In genomic region chr2:37893327-37893726, GRCh38 we compare ENCODE assay signal across 23 cellular contexts. TPM values are rescaled to one million over a fixed set of nuclear protein-coding genes. Genes with fewer than 3 reads are reported as not detected.
DNase-seq lines count a peak whose midpoint lies in the region; ATAC-seq, FAIRE-seq and TF ChIP-seq lines count a peak whose summit lies in the region.
"Had no signal": no experiment of that assay in that cellular context is flagged by ENCODE, and none has a peak within 500 bp of the region (broad histone marks: within the 10 kb centered on the region; RNA-seq: fewer than 3 reads in every experiment).

No MANE protein-coding gene starts in this region.

- no peak for FAIRE-seq in bronchial epithelial cell (lab: Jason Lieb, UNC)

- H3K4me3 Mint-ChIP-seq in activated CD4-positive, alpha-beta T cell treated with anti-CD3 and anti-CD28 coated beads, Interleukin-2, amount 10 ng/mL, durations not matched to agents 7 days and 5 days: no peak overlapping the region
- peak overlapping the region; percentile 27 for H3K4me3 Mint-ChIP-seq in natural killer cell treated with Interleukin-12 subunit alpha and Interleukin-12 subunit beta and Interleukin-15 and Interleukin-18, amount 100 ng/mL, for 72 hours
- H3K4me3 Mint-ChIP-seq: GM23338 had no signal

- no peak for DNase-seq in activated CD4-positive, alpha-beta T cell treated with anti-CD3 and anti-CD28 coated beads, Interleukin-2, amount 10 ng/mL, durations not matched to agents 7 days and 5 days
- DNase-seq in activated CD4-positive, alpha-beta T cell treated with anti-CD3 and anti-CD28 coated beads, Interleukin-2, amount 50 U/mL, for 48 hours: no peak
- DNase-seq in M059J (ENCODE audit: low read depth) (peak; percentile 58), bronchial epithelial cell (ENCODE audit: low read depth) (peak; percentile 49), Ammon's horn (ENCODE audit: low spot score) (no peak), dedifferentiated amniotic fluid mesenchymal stem cell (ENCODE audit: extremely low spot score) (no peak)
- DNase-seq in natural killer cell treated with Interleukin-12 subunit alpha and Interleukin-12 subunit beta and Interleukin-15 and Interleukin-18, amount 100 ng/mL, for 72 hours (ENCODE audit: low spot score): no peak
- DNase-seq: 8988T; activated CD4-positive, alpha-beta T cell treated with anti-CD3 and anti-CD28 coated beads for 1 hour; activated CD8-positive, alpha-beta memory T cell treated with anti-CD3 and anti-CD28 coated beads, Interleukin-2, amount 50 U/mL, for 48 hours; body of pancreas; foreskin fibroblast; NCI-H1048; NCI-H2029; NCI-H510A; occipital lobe; right cardiac atrium; T1000; transverse colon had no signal

- no peak for TF ChIP-seq CTCF in bronchial epithelial cell (IDR thresholded peaks at IDR 0.05; ENCODE audit: insufficient read depth, low read length, severe bottlenecking)

- CTCF ChIA-PET in activated CD4-positive, alpha-beta T cell treated with anti-CD3 and anti-CD28 coated beads, Interleukin-2, amount 10 ng/mL, durations not matched to agents 7 days and 5 days (lab: Charles Lee): interaction anchor here (1.1 kb wide), 1 partner anchor 16 kb away, joined by 5 read pairs; no protein-coding TSS in a partner anchor

- H3K36me3 ChIP-seq in bronchial epithelial cell (ENCODE audit: control insufficient read depth, insufficient read depth, low read length): no peaks in the 10 kb centered on the region
- H3K36me3 ChIP-seq: transverse colon had no signal

- POLR2A ChIA-PET in activated CD4-positive, alpha-beta T cell treated with anti-CD3 and anti-CD28 coated beads, Interleukin-2, amount 10 ng/mL, durations not matched to agents 7 days and 5 days (lab: Charles Lee): no interaction called here

- peaks cover 32% of the 10 kb centered on the region for H3K4me1 Mint-ChIP-seq in activated CD4-positive, alpha-beta T cell treated with anti-CD3 and anti-CD28 coated beads, Interleukin-2, amount 10 ng/mL, durations not matched to agents 7 days and 5 days
- H3K4me1 Mint-ChIP-seq in natural killer cell treated with Interleukin-12 subunit alpha and Interleukin-12 subunit beta and Interleukin-15 and Interleukin-18, amount 100 ng/mL, for 72 hours (ENCODE audit: low read depth in 2 of 2): peaks cover 26 to 27% of the 10 kb centered on the region in 2 donors

- H3K9me3 Mint-ChIP-seq in activated CD4-positive, alpha-beta T cell treated with anti-CD3 and anti-CD28 coated beads, Interleukin-2, amount 10 ng/mL, durations not matched to agents 7 days and 5 days: no peaks in the 10 kb centered on the region
- no peaks in the 10 kb centered on the region for H3K9me3 Mint-ChIP-seq in natural killer cell treated with Interleukin-12 subunit alpha and Interleukin-12 subunit beta and Interleukin-15 and Interleukin-18, amount 100 ng/mL, for 72 hours
- H3K9me3 Mint-ChIP-seq: activated naive CD4-positive, alpha-beta T cell treated with anti-CD3 and anti-CD28 coated beads, Interleukin-2, amount 50 U/mL, for 72 hours; GM23338 had no signal

- no peaks in the 10 kb centered on the region for H3K36me3 Mint-ChIP-seq in activated CD4-positive, alpha-beta T cell treated with anti-CD3 and anti-CD28 coated beads, Interleukin-2, amount 10 ng/mL, durations not matched to agents 7 days and 5 days (ENCODE audit: low read depth)
- no peaks in the 10 kb centered on the region for H3K36me3 Mint-ChIP-seq in natural killer cell treated with Interleukin-12 subunit alpha and Interleukin-12 subunit beta and Interleukin-15 and Interleukin-18, amount 100 ng/mL, for 72 hours
- H3K36me3 Mint-ChIP-seq: activated naive CD4-positive, alpha-beta T cell treated with anti-CD3 and anti-CD28 coated beads, Interleukin-2, amount 50 U/mL, for 72 hours had no signal

- peak overlapping the region; percentile 28 for H3K27ac Mint-ChIP-seq in activated CD4-positive, alpha-beta T cell treated with anti-CD3 and anti-CD28 coated beads, Interleukin-2, amount 10 ng/mL, durations not matched to agents 7 days and 5 days
- peak overlapping the region; percentile 51 to 74 for H3K27ac Mint-ChIP-seq in natural killer cell treated with Interleukin-12 subunit alpha and Interleukin-12 subunit beta and Interleukin-15 and Interleukin-18, amount 100 ng/mL, for 72 hours
- H3K27ac Mint-ChIP-seq: GM23338 had no signal

- H3K27me3 ChIP-seq in bronchial epithelial cell (ENCODE audit: control insufficient read depth, insufficient read depth, low read length): no peaks in the 10 kb centered on the region
- H3K27me3 ChIP-seq: body of pancreas, transverse colon had no signal

- H3K4me3 ChIP-seq in bronchial epithelial cell (ENCODE audit: low read depth, low read length): no peak overlapping the region
- H3K4me3 ChIP-seq: body of pancreas, coronary artery, GM23338, transverse colon had no signal

- H3K27me3 Mint-ChIP-seq in activated CD4-positive, alpha-beta T cell treated with anti-CD3 and anti-CD28 coated beads, Interleukin-2, amount 10 ng/mL, durations not matched to agents 7 days and 5 days: peaks cover 8% of the 10 kb centered on the region
- peaks cover 0 to 3% of the 10 kb centered on the region in 2 donors for H3K27me3 Mint-ChIP-seq in natural killer cell treated with Interleukin-12 subunit alpha and Interleukin-12 subunit beta and Interleukin-15 and Interleukin-18, amount 100 ng/mL, for 72 hours

- ATAC-seq in natural killer cell treated with Interleukin-12 subunit alpha and Interleukin-12 subunit beta and Interleukin-15 and Interleukin-18, amount 100 ng/mL, for 72 hours: no peak
- ATAC-seq in HG03135 (IDR thresholded peaks at IDR 0.05; ENCODE audit: unreplicated experiment): no peak
- ATAC-seq: body of pancreas, GM23338 had no signal

RNA-seq across cellular contexts. Expression of gene RMDN2, which starts 31.8 kb away (rescaled TPM):
- total RNA-seq in activated CD4-positive, alpha-beta T cell treated with anti-CD3 and anti-CD28 coated beads, Interleukin-2, amount 10 ng/mL, durations not matched to agents 7 days and 5 days: 1 to 10 TPM; 2.0 to 2.9 TPM
- 3.1 and 5.1 TPM in 2 replicates for total RNA-seq in M059J (2014; rRNA removed; shearing (Covaris generic))
- 1.2 and 1.3 TPM in 2 replicates for total RNA-seq in bronchial epithelial cell
- 1 to 10 TPM; 3.2 to 5.5 TPM for total RNA-seq in natural killer cell treated with Interleukin-12 subunit alpha and Interleukin-12 subunit beta and Interleukin-15 and Interleukin-18, amount 100 ng/mL, for 72 hours

Comparison
In these comparisons a context has a peak if more than half of its experiments do, and no peak if none do; other contexts are left out.
1. DNase-seq: peak in M059J (single experiment) and bronchial epithelial cell (single experiment); none in activated CD4-positive, alpha-beta T cell treated with anti-CD3 and anti-CD28 coated beads, Interleukin-2, amount 10 ng/mL, durations not matched to agents 7 days and 5 days (single experiment), activated CD4-positive, alpha-beta T cell treated with anti-CD3 and anti-CD28 coated beads, Interleukin-2, amount 50 U/mL, for 48 hours (0 of 2), natural killer cell treated with Interleukin-12 subunit alpha and Interleukin-12 subunit beta and Interleukin-15 and Interleukin-18, amount 100 ng/mL, for 72 hours (single experiment), Ammon's horn (single experiment) and dedifferentiated amniotic fluid mesenchymal stem cell (single experiment).